Comparison of ENCODE assay signal across 1 cellular context in genomic region chr4:70203601-70204000, GRCh38.
A peak's percentile ranks its signal among the peaks of the same experiment; 100 is the strongest.
TF ChIP-seq lines count a peak whose summit lies in the region.

No MANE protein-coding gene starts in this region.

TF ChIP-seq in HepG2, 621 proteins besides CTCF, POLR2A, EP300 and RAD21 (continued from another document and continues in another):
- TF ChIP-seq ZXDC (CRISPR knock-in tag; IDR thresholded peaks at IDR 0.05) (no peak), HMG20A (CRISPR knock-in tag; IDR thresholded peaks at IDR 0.05; ENCODE audit: borderline replicate concordance) (peak; percentile 51; the same call in 1 of the 2 replicates), ZNF281 (CRISPR knock-in tag; IDR thresholded peaks at IDR 0.05; ENCODE audit: borderline replicate concordance) (no peak), ZNF616 (CRISPR knock-in tag; IDR thresholded peaks at IDR 0.05; ENCODE audit: low read depth) (no peak), ZNF292 (CRISPR knock-in tag; IDR thresholded peaks at IDR 0.05; ENCODE audit: borderline replicate concordance, low read depth) (no peak), U2AF2 (IDR thresholded peaks at IDR 0.05; ENCODE audit: low read depth, low read length) (no peak), MAFG (CRISPR knock-in tag; IDR thresholded peaks at IDR 0.05) (no peak), ZNF362 (CRISPR knock-in tag; IDR thresholded peaks at IDR 0.05; ENCODE audit: borderline replicate concordance) (peak; percentile 34; the same call in 1 of the 2 replicates), NFATC3 (CRISPR knock-in tag; IDR thresholded peaks at IDR 0.05) (no peak), XBP1 (CRISPR knock-in tag; IDR thresholded peaks at IDR 0.05) (no peak), MED1 (CRISPR knock-in tag; IDR thresholded peaks at IDR 0.05) (peak; percentile 56), CREB1 (IDR thresholded peaks at IDR 0.05) (no peak), CREB1 (CRISPR knock-in tag; IDR thresholded peaks at IDR 0.05) (0 out of 2 replicates have a peak, but pooled peaks have one; percentile 19), ZNF646 (CRISPR knock-in tag; IDR thresholded peaks at IDR 0.05) (no peak), ZNF331 (CRISPR knock-in tag; IDR thresholded peaks at IDR 0.05) (peak; percentile 26; the same call in 1 of the 2 replicates), ZBTB25 (CRISPR knock-in tag; IDR thresholded peaks at IDR 0.05) (no peak), RCOR2 (CRISPR knock-in tag; IDR thresholded peaks at IDR 0.05) (0 out of 2 replicates have a peak, but pooled peaks have one; percentile 67), NCOA5 (CRISPR knock-in tag; IDR thresholded peaks at IDR 0.05) (no peak), ISX (CRISPR knock-in tag; conservative IDR thresholded peaks at IDR 0.05) (no peak), ZNF547 (CRISPR knock-in tag; IDR thresholded peaks at IDR 0.05) (no peak), ZNF503 (CRISPR knock-in tag; IDR thresholded peaks at IDR 0.05) (peak; percentile 63; the same call in 1 of the 2 replicates), SP1 (IDR thresholded peaks at IDR 0.05) (no peak), SP1 (CRISPR knock-in tag; IDR thresholded peaks at IDR 0.05) (no peak), SOX13 (IDR thresholded peaks at IDR 0.05) (no peak), SOX13 (CRISPR knock-in tag; conservative IDR thresholded peaks at IDR 0.05 in 1 of 2, IDR thresholded peaks at IDR 0.05 in 1 of 2) (peak in 1 of 2 experiments; percentile 75; a peak in 2 of 4 replicates), MEIS2 (CRISPR knock-in tag; IDR thresholded peaks at IDR 0.05) (no peak), TCF12 (IDR thresholded peaks at IDR 0.05) (no peak), TCF12 (CRISPR knock-in tag; IDR thresholded peaks at IDR 0.05) (no peak), ELF4 (CRISPR knock-in tag; IDR thresholded peaks at IDR 0.05; ENCODE audit: borderline replicate concordance) (no peak), ZNF317 (CRISPR knock-in tag; IDR thresholded peaks at IDR 0.05) (no peak), ZNF564 (CRISPR knock-in tag; IDR thresholded peaks at IDR 0.05) (no peak), ZNF609 (CRISPR knock-in tag; IDR thresholded peaks at IDR 0.05; ENCODE audit: borderline replicate concordance) (no peak), CEBPG (CRISPR knock-in tag; IDR thresholded peaks at IDR 0.05) (0 out of 2 replicates have a peak, but pooled peaks have one; percentile 14), ZNF354B (CRISPR knock-in tag; IDR thresholded peaks at IDR 0.05) (no peak), YEATS4 (CRISPR knock-in tag; IDR thresholded peaks at IDR 0.05; ENCODE audit: borderline replicate concordance) (no peak), PHF20 (CRISPR knock-in tag; IDR thresholded peaks at IDR 0.05) (no peak), RXRB (CRISPR knock-in tag; IDR thresholded peaks at IDR 0.05; ENCODE audit: borderline replicate concordance) (peak; percentile 9; the same call in 1 of the 2 replicates), HOXA3 (CRISPR knock-in tag; IDR thresholded peaks at IDR 0.05) (no peak)
